Comparison of ENCODE assay signal across 35 cellular contexts in genomic region chr1:55746710-55747109, GRCh38.
"Had no signal": no experiment of that assay in that cellular context is flagged by ENCODE, and none has a peak within 500 bp of the region (broad histone marks: within the 10 kb centered on the region; RNA-seq: fewer than 3 reads in every experiment).

No MANE protein-coding gene starts in this region.

- H3K4me1 Mint-ChIP-seq: activated B cell treated with CpG ODN at 0.5 μM for 24 hours; activated CD4-positive, alpha-beta T cell treated with anti-CD3 and anti-CD28 coated beads for 36 hours; activated naive CD8-positive, alpha-beta T cell treated with anti-CD3 and anti-CD28 coated beads for 36 hours; activated T-helper 17 cell treated with anti-CD3 and anti-CD28 coated beads, Interleukin-2, amount 50 U/mL, for 72 hours; central memory CD8-positive, alpha-beta T cell had no signal

- H3K9me3 Mint-ChIP-seq: activated CD8-positive, alpha-beta T cell treated with anti-CD3 and anti-CD28 coated beads for 36 hours; activated naive CD4-positive, alpha-beta T cell treated with anti-CD3 and anti-CD28 coated beads for 36 hours; activated naive CD8-positive, alpha-beta T cell treated with anti-CD3 and anti-CD28 coated beads for 36 hours; activated T-helper 1 cell treated with anti-CD3 and anti-CD28 coated beads, Interleukin-12 subunit alpha, Interleukin-12 subunit beta, Interleukin-2, Interleukin-4 antibody, amounts not matched to agents 30 ng/mL and 10 ng/mL and 1 ng/mL, durations not matched to agents 14 hours and 24 hours and 36 hours; activated T-helper 17 cell treated with anti-CD3 and anti-CD28 coated beads, Interleukin-2, amount 50 U/mL, for 72 hours; T-helper 1 cell treated with Interleukin-12 subunit alpha and Interleukin-12 subunit beta and Interleukin-4 antibody, amounts not matched to agents 30 μg/mL and 1 μg/mL, for 36 hours; T-helper 2 cell treated with Interferon-gamma antibody and Interleukin-4, amounts not matched to agents 5 μg/mL and 100 μg/mL, for 36 hours had no signal

- H3K36me3 Mint-ChIP-seq: activated CD4-positive, alpha-beta memory T cell treated with anti-CD3 and anti-CD28 coated beads for 36 hours; activated naive CD8-positive, alpha-beta T cell treated with anti-CD3 and anti-CD28 coated beads for 36 hours; brain had no signal

- H3K27ac ChIP-seq: ascending aorta, cardiac muscle cell, colonic mucosa, VCaP had no signal

- H3K27me3 ChIP-seq: ascending aorta, cardiac muscle cell, colonic mucosa had no signal

- H3K27ac Mint-ChIP-seq: activated B cell treated with CpG ODN at 0.5 μM for 24 hours; activated CD4-positive, alpha-beta memory T cell treated with anti-CD3 and anti-CD28 coated beads for 36 hours; activated CD4-positive, alpha-beta T cell treated with anti-CD3 and anti-CD28 coated beads for 36 hours; activated CD8-positive, alpha-beta T cell treated with anti-CD3 and anti-CD28 coated beads for 36 hours; activated naive CD4-positive, alpha-beta T cell treated with anti-CD3 and anti-CD28 coated beads for 36 hours; activated naive CD4-positive, alpha-beta T cell treated with anti-CD3 and anti-CD28 coated beads, Interleukin-2, amount 50 U/mL, for 72 hours; activated naive CD8-positive, alpha-beta T cell treated with anti-CD3 and anti-CD28 coated beads for 36 hours; activated T-cell treated with anti-CD3 and anti-CD28 coated beads, Interleukin-2, amount 50 U/mL, for 72 hours; activated T-helper 1 cell treated with anti-CD3 and anti-CD28 coated beads, Interleukin-12 subunit alpha, Interleukin-12 subunit beta, Interleukin-2, Interleukin-4 antibody, amounts not matched to agents 30 ng/mL and 10 ng/mL and 1 ng/mL, durations not matched to agents 14 hours and 24 hours and 36 hours; activated T-helper 17 cell treated with anti-CD3 and anti-CD28 coated beads, Interleukin-2, amount 50 U/mL, for 72 hours; brain; T-helper 1 cell treated with Interleukin-12 subunit alpha and Interleukin-12 subunit beta and Interleukin-4 antibody, amounts not matched to agents 30 μg/mL and 1 μg/mL, for 36 hours; T-helper 2 cell treated with Interferon-gamma antibody and Interleukin-4, amounts not matched to agents 5 μg/mL and 100 μg/mL, for 36 hours had no signal

- H3K4me3 Mint-ChIP-seq: activated B cell treated with CpG ODN at 0.5 μM for 24 hours; activated CD4-positive, alpha-beta memory T cell treated with anti-CD3 and anti-CD28 coated beads for 36 hours; activated CD4-positive, alpha-beta T cell treated with anti-CD3 and anti-CD28 coated beads for 36 hours; activated CD8-positive, alpha-beta T cell treated with anti-CD3 and anti-CD28 coated beads for 36 hours; activated naive CD4-positive, alpha-beta T cell treated with anti-CD3 and anti-CD28 coated beads for 36 hours; activated naive CD8-positive, alpha-beta T cell treated with anti-CD3 and anti-CD28 coated beads for 36 hours; activated T-cell treated with anti-CD3 and anti-CD28 coated beads, Interleukin-2, amount 50 U/mL, for 4 hours; activated T-cell treated with anti-CD3 and anti-CD28 coated beads, Interleukin-2, amount 50 U/mL, for 72 hours; activated T-helper 1 cell treated with anti-CD3 and anti-CD28 coated beads, Interleukin-12 subunit alpha, Interleukin-12 subunit beta, Interleukin-2, Interleukin-4 antibody, amounts not matched to agents 30 ng/mL and 10 ng/mL and 1 ng/mL, durations not matched to agents 14 hours and 24 hours and 36 hours; activated T-helper 17 cell treated with anti-CD3 and anti-CD28 coated beads, Interleukin-2, amount 50 U/mL, for 72 hours; brain; central memory CD8-positive, alpha-beta T cell; T-helper 1 cell treated with Interleukin-12 subunit alpha and Interleukin-12 subunit beta and Interleukin-4 antibody, amounts not matched to agents 30 μg/mL and 1 μg/mL, for 36 hours; T-helper 2 cell treated with Interferon-gamma antibody and Interleukin-4, amounts not matched to agents 5 μg/mL and 100 μg/mL, for 36 hours had no signal

- H3K4me3 ChIP-seq: ascending aorta, cardiac muscle cell, colonic mucosa had no signal

- H3K4me1 ChIP-seq: ascending aorta, colonic mucosa had no signal

- H3K36me3 ChIP-seq: ascending aorta, cardiac muscle cell, colonic mucosa had no signal

- DNase-seq: activated B cell treated with CpG ODN at 0.5 μM for 24 hours; activated CD4-positive, alpha-beta memory T cell treated with anti-CD3 and anti-CD28 coated beads for 36 hours; activated CD4-positive, alpha-beta T cell treated with anti-CD3 and anti-CD28 coated beads for 36 hours; activated CD4-positive, alpha-beta T cell treated with anti-CD3 and anti-CD28 coated beads for 48 hours; activated CD4-positive, alpha-beta T cell treated with anti-CD3 and anti-CD28 coated beads, Interleukin-2, amount 50 U/mL, for 1 hour; activated CD4-positive, alpha-beta T cell treated with anti-CD3 and anti-CD28 coated beads, Interleukin-2, amount 50 U/mL, for 4 hours; activated CD4-positive, CD25-positive, alpha-beta regulatory T cell treated with anti-CD3 and anti-CD28 coated beads, Interleukin-2, amount 50 U/mL, for 72 hours; activated CD8-positive, alpha-beta memory T cell treated with anti-CD3 and anti-CD28 coated beads, Interleukin-2, amount 50 U/mL, for 4 hours; activated CD8-positive, alpha-beta T cell treated with anti-CD3 and anti-CD28 coated beads for 36 hours; activated effector memory CD4-positive, alpha-beta T cell treated with anti-CD3 and anti-CD28 coated beads, Interleukin-2, amount 50 U/mL, for 16 hours; activated gamma-delta T cell treated with Interleukin-2 at 50 U/mL for 16 hours; activated naive CD4-positive, alpha-beta T cell; activated naive CD4-positive, alpha-beta T cell treated with anti-CD3 and anti-CD28 coated beads for 36 hours; activated naive CD4-positive, alpha-beta T cell treated with anti-CD3 and anti-CD28 coated beads, Interleukin-2, amount 50 U/mL, for 16 hours; activated naive CD8-positive, alpha-beta T cell treated with anti-CD3 and anti-CD28 coated beads for 36 hours; activated T-cell treated with anti-CD3 and anti-CD28 coated beads for 4 hours; activated T-cell treated with anti-CD3 and anti-CD28 coated beads, Interleukin-2, amount 50 U/mL, for 1 hour; activated T-cell treated with anti-CD3 and anti-CD28 coated beads, Interleukin-2, amount 50 U/mL, for 4 hours; activated T-cell treated with anti-CD3 and anti-CD28 coated beads, Interleukin-2, amount 50 U/mL, for 72 hours; amygdala; anterior cingulate cortex; cerebellar nuclear complex; colonic mucosa; T-helper 2 cell; T-helper 9 cell had no signal

- ATAC-seq: activated CD4-positive, alpha-beta T cell treated with anti-CD3 and anti-CD28 coated beads for 36 hours; activated CD8-positive, alpha-beta T cell treated with anti-CD3 and anti-CD28 coated beads for 36 hours; activated naive CD4-positive, alpha-beta T cell treated with anti-CD3 and anti-CD28 coated beads, Interleukin-2, amount 50 U/mL, for 72 hours; activated T-cell treated with anti-CD3 and anti-CD28 coated beads, Interleukin-2, amount 50 U/mL, for 4 hours; activated T-cell treated with anti-CD3 and anti-CD28 coated beads, Interleukin-2, amount 50 U/mL, for 72 hours; activated T-helper 17 cell treated with anti-CD3 and anti-CD28 coated beads, Interleukin-2, amount 50 U/mL, for 72 hours had no signal

- H3K9me3 ChIP-seq: ascending aorta, colonic mucosa had no signal
